In genomic region chr2:46462936-46463335, GRCh38 we compare ENCODE assay signal across 23 cellular contexts. TPM values are rescaled to one million over a fixed set of nuclear protein-coding genes. Genes with fewer than 3 reads are reported as not detected.
"Had no signal": no experiment of that assay in that cellular context is flagged by ENCODE, and none has a peak within 500 bp of the region (broad histone marks: within the 10 kb centered on the region; RNA-seq: fewer than 3 reads in every experiment).

No MANE protein-coding gene starts in this region.

- H3K36me3 ChIP-seq: cardiac muscle cell, colonic mucosa, heart right ventricle had no signal

- H3K4me1 ChIP-seq: colonic mucosa had no signal

- H3K27me3 ChIP-seq: cardiac muscle cell, colonic mucosa, heart right ventricle had no signal

- H3K4me3 ChIP-seq: cardiac muscle cell, colonic mucosa, heart right ventricle, mucosa of descending colon had no signal

- DNase-seq: activated CD4-positive, alpha-beta memory T cell treated with anti-CD3 and anti-CD28 coated beads for 36 hours; activated naive CD4-positive, alpha-beta T cell; activated T-cell treated with anti-CD3 and anti-CD28 coated beads, Interleukin-2, amount 50 U/mL, for 48 hours; colonic mucosa; heart right ventricle; mammary epithelial cell; mucosa of descending colon; nucleus accumbens; right cardiac atrium; stimulated activated CD4-positive, alpha-beta T cell treated with anti-CD3 and anti-CD28 coated beads, Interleukin-2, amount 100 ng/mL, for 24 hours; stimulated activated naive B cell treated with anti-CD40 and anti-IgM and Interleukin-4, amounts not matched to agents 10 μg/mL and 1 μg/mL and 100 μg/mL, for 72 hours; substantia nigra; T-cell; T1000; trophoblast cell had no signal

- H3K27ac ChIP-seq: cardiac muscle cell, colonic mucosa, VCaP had no signal

- H3K9me3 ChIP-seq: colonic mucosa, heart right ventricle, mucosa of descending colon had no signal

- ATAC-seq: heart right ventricle; left lobe of liver; mucosa of descending colon; natural killer cell treated with Interleukin-12 subunit alpha and Interleukin-12 subunit beta and Interleukin-15 and Interleukin-18, amount 100 ng/mL, for 72 hours; right cardiac atrium; stimulated activated naive B cell treated with anti-CD40 and anti-IgM and Interleukin-4, amounts not matched to agents 10 μg/mL and 1 μg/mL and 100 μg/mL, for 72 hours; T-cell had no signal

RNA-seq across cellular contexts. Expression of gene TMEM247, which starts 16.4 kb away (rescaled TPM):
- total RNA-seq: activated CD4-positive, alpha-beta memory T cell treated with anti-CD3 and anti-CD28 coated beads for 36 hours; astrocyte; cardiac muscle cell; colonic mucosa; epithelial cell of proximal tubule; frontal cortex; heart right ventricle; left lobe of liver; mammary epithelial cell; mucosa of descending colon; natural killer cell treated with Interleukin-12 subunit alpha and Interleukin-12 subunit beta and Interleukin-15 and Interleukin-18, amount 100 ng/mL, for 72 hours; progenitor cell of endocrine pancreas; right cardiac atrium; T-cell had no signal
- polyA plus RNA-seq: cardiac muscle cell, heart right ventricle, mammary epithelial cell, right cardiac atrium had no signal
